14 cellular contexts compared by ENCODE assay signal in the genomic region with DNA sequence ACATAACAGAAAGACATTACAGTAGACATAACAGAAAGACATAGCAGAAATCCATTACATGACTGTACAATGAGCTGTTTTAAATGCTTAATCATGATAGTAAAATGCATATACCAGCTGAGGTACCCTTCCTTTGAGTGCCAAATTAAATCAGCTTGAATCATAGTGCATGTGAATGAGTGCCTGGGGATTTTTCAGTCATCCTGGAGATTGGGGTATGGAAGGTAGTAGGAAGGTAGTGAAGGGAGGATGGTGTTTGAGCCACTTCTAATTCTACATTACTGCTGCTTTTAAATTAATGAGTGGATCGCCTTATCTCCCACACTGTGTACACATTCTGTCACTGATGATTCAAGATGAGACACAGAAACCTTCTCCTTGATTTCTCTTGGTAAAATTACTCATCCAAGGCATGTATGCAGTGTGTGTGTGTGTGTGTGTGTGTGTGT.
DNase-seq lines count a peak whose midpoint lies in the region; ATAC-seq and TF ChIP-seq lines count a peak whose summit lies in the region.
"Had no signal": no experiment of that assay in that cellular context is flagged by ENCODE, and none has a peak within 500 bp of the region (broad histone marks: within the 10 kb centered on the region; RNA-seq: fewer than 3 reads in every experiment).

No MANE protein-coding gene starts in this region.

- H2BK15ac ChIP-seq in mesenchymal stem cell (ENCODE audit: low read depth, poor library complexity, severe bottlenecking), result no peak overlapping the region

- H2BK120ac ChIP-seq in mesenchymal stem cell (ENCODE audit: low read depth, low read length), result no peak overlapping the region

- H3K79me2 ChIP-seq in Karpas-422 (ENCODE audit: low read length), result no peaks in the 10 kb centered on the region
- no peaks in the 10 kb centered on the region for H3K79me2 ChIP-seq in mammary epithelial cell (ENCODE audit: insufficient read depth, low read length)

- no peaks in the 10 kb centered on the region for H3K36me3 ChIP-seq in Karpas-422 (ENCODE audit: insufficient read depth, low read length)
- H3K36me3 ChIP-seq in mammary epithelial cell (ENCODE audit: insufficient read depth, low read length), result no peaks in the 10 kb centered on the region
- no peaks in the 10 kb centered on the region for H3K36me3 ChIP-seq in mesenchymal stem cell (ENCODE audit: control insufficient read depth in 1 of 2, insufficient read depth in 2 of 2, low read depth in 1 of 2, low read length in 2 of 2)
- H3K36me3 ChIP-seq: neutrophil, spleen, suprapubic skin had no signal

- TF ChIP-seq CTCF in mammary epithelial cell (conservative IDR thresholded peaks at IDR 0.05 in 1 of 2, IDR thresholded peaks at IDR 0.05 in 1 of 2; ENCODE audit: extremely low read depth in 1 of 2, insufficient read depth in 1 of 2, low read depth in 1 of 2, low read length in 2 of 2), result no peak

- H4K8ac ChIP-seq in mesenchymal stem cell (ENCODE audit: low read length), result no peak overlapping the region

- no peak for ATAC-seq in Right ventricle myocardium inferior

- DNase-seq in Daoy (ENCODE audit: low read depth), result peak; percentile 87
- DNase-seq in Karpas-422, result no peak
- DNase-seq in mammary epithelial cell, result peak; percentile 71
- peak; percentile 88 for DNase-seq in mesenchymal stem cell
- DNase-seq in islet precursor cell, result no peak
- DNase-seq in iPS-NIHi7 (ENCODE audit: extremely low spot score), result no peak
- DNase-seq in SIG-M5 treated with dmso at 0.1 percent for 504 hours (lab: John Stamatoyannopoulos, UW; ENCODE audit: unreplicated experiment), result no peak
- no peak for DNase-seq in Right ventricle myocardium inferior (ENCODE audit: missing footprints)
- DNase-seq: activated CD4-positive, alpha-beta T cell treated with anti-CD3 and anti-CD28 coated beads, Interleukin-2, amount 50 U/mL, for 1 hour; aorta; Kasumi-1; spleen had no signal

- intact Hi-C loops in mammary epithelial cell (cut with micrococcal nuclease), result loop anchor here (2.0 kb wide), 1 partner anchor 74 kb away; no protein-coding TSS in a partner anchor
- intact Hi-C loops in Right ventricle myocardium inferior (cut with DNase I), result no loop called here

- dilution Hi-C loops in mammary epithelial cell (cut with HindIII; ENCODE audit: low sequenced_read_pairs), result no loop called here

- H3K23ac ChIP-seq in mesenchymal stem cell (ENCODE audit: low read length in 2 of 2), result no peak overlapping the region

- H3K9ac ChIP-seq in Karpas-422 (ENCODE audit: low read length), result no peak overlapping the region
- no peak overlapping the region for H3K9ac ChIP-seq in mammary epithelial cell (ENCODE audit: insufficient read depth, low read length)
- peak overlapping the region; percentile 39 for H3K9ac ChIP-seq in mesenchymal stem cell (ENCODE audit: low read length)

- H3K27me3 ChIP-seq in Karpas-422 (ENCODE audit: low read length) (no peaks in the 10 kb centered on the region), mammary epithelial cell (ENCODE audit: insufficient read depth, low read length) (no peaks in the 10 kb centered on the region), mesenchymal stem cell (ENCODE audit: control insufficient read depth in 1 of 2, insufficient read depth in 1 of 2, low read length in 2 of 2) (no peaks in the 10 kb centered on the region)
- H3K27me3 ChIP-seq: neutrophil, spleen, suprapubic skin had no signal

- no peak overlapping the region for H2BK12ac ChIP-seq in mesenchymal stem cell (ENCODE audit: low read length in 2 of 2)

- no peak overlapping the region for H2BK5ac ChIP-seq in mesenchymal stem cell (ENCODE audit: low read depth, low read length, poor library complexity, severe bottlenecking)

- no peak overlapping the region for H3K4ac ChIP-seq in mesenchymal stem cell (ENCODE audit: low read depth in 1 of 2, low read length in 2 of 2)

- peaks cover 4% of the 10 kb centered on the region; the same call in 1 of the 2 replicates for H3K9me3 ChIP-seq in Karpas-422 (ENCODE audit: low read length)
- no peaks in the 10 kb centered on the region for H3K9me3 ChIP-seq in mammary epithelial cell (replicated peaks; ENCODE audit: insufficient read depth, low read length)
- no peaks in the 10 kb centered on the region for H3K9me3 ChIP-seq in mesenchymal stem cell (ENCODE audit: control insufficient read depth, low read length)
- H3K9me3 ChIP-seq: neutrophil, suprapubic skin had no signal

- CTCF ChIA-PET in mammary epithelial cell (lab: Charles Lee; ENCODE audit: low non-redundant PET), result no interaction called here

- no peak overlapping the region for H3K4me3 ChIP-seq in Karpas-422 (ENCODE audit: low read length)
- no peak overlapping the region for H3K4me3 ChIP-seq in mammary epithelial cell (replicated peaks in 1 of 3; ENCODE audit: insufficient read depth in 1 of 3, low read depth in 2 of 3, low read length in 3 of 3)
- no peak overlapping the region for H3K4me3 ChIP-seq in mesenchymal stem cell (ENCODE audit: insufficient read depth in 1 of 2, low read depth in 1 of 2, low read length in 2 of 2)
- H3K4me3 ChIP-seq: spleen, suprapubic skin had no signal

- in situ Hi-C loops in mammary epithelial cell (cut with MboI; ENCODE audit: low sequenced_read_pairs in 2 of 2), result no loop called here

- no peaks in the 10 kb centered on the region for H3K9me2 ChIP-seq in Karpas-422 (replicated peaks; ENCODE audit: insufficient read depth, low read length)

- H3K4me1 ChIP-seq in Karpas-422 (ENCODE audit: low read length) (no peaks in the 10 kb centered on the region; the same call in 1 of the 2 replicates), mammary epithelial cell (ENCODE audit: insufficient read depth, low read length) (peaks cover 20% of the 10 kb centered on the region), mesenchymal stem cell (ENCODE audit: control insufficient read depth, insufficient read depth, low read depth, low read length) (peaks cover 2% of the 10 kb centered on the region)
- H3K4me1 ChIP-seq: spleen, suprapubic skin had no signal

- no TSS peak for BruUV-seq in mammary epithelial cell (replicated peaks; lab: Mats Ljungman, UMichigan)

- H3K18ac ChIP-seq in mesenchymal stem cell (ENCODE audit: low read depth in 1 of 2, low read length in 2 of 2), result no peak overlapping the region

- H2AK5ac ChIP-seq in mesenchymal stem cell (ENCODE audit: low read length, severe bottlenecking), result no peak overlapping the region

- H3K14ac ChIP-seq in mesenchymal stem cell (ENCODE audit: low read length in 2 of 2), result no peak overlapping the region

- H4K91ac ChIP-seq in mesenchymal stem cell (ENCODE audit: low read length), result no peak overlapping the region

- H3K27ac ChIP-seq in Karpas-422 (ENCODE audit: low read length) (no peak overlapping the region), mammary epithelial cell (ENCODE audit: insufficient read depth, low read depth, low read length) (peak overlapping the region; percentile 72), mesenchymal stem cell (ENCODE audit: low read length, poor library complexity, severe bottlenecking) (peak overlapping the region; percentile 37)
- H3K27ac ChIP-seq: neutrophil, spleen, suprapubic skin had no signal

- H3K4me2 ChIP-seq in Karpas-422 (ENCODE audit: low read depth, low read length, poor library complexity, severe bottlenecking) (no peak overlapping the region), mammary epithelial cell (ENCODE audit: insufficient read depth, low read depth, low read length) (peak overlapping the region; percentile 6), mesenchymal stem cell (ENCODE audit: low read length, poor library complexity, severe bottlenecking) (no peak overlapping the region)

- H4K20me1 ChIP-seq in Karpas-422 (ENCODE audit: insufficient read depth, low read depth, low read length) (no peaks in the 10 kb centered on the region), mammary epithelial cell (ENCODE audit: insufficient read depth, low read length) (no peaks in the 10 kb centered on the region)

- 67% methylated on average over 1 of the region's 1 CpG for WGBS in mammary epithelial cell (ENCODE audit: low coverage, missing lambda C conversion rate)
- WGBS in mesenchymal stem cell, result no CpG with 5 or more reads among the region's 1 CpG

- no peaks in the 10 kb centered on the region for H3K79me1 ChIP-seq in mesenchymal stem cell (replicated peaks; ENCODE audit: low read length, poor library complexity, severe bottlenecking)

- peak overlapping the region; percentile 79 for H2AFZ ChIP-seq in Karpas-422 (ENCODE audit: low read length)
- H2AFZ ChIP-seq in mammary epithelial cell (ENCODE audit: low read depth, low read length), result peak overlapping the region; percentile 22
- H2AFZ ChIP-seq in mesenchymal stem cell (ENCODE audit: low read depth, low read length), result no peak overlapping the region

Comparison
In these comparisons a context has a peak if more than half of its experiments do, and no peak if none do; other contexts are left out.
1. DNase-seq: peak in Daoy (single experiment), mammary epithelial cell (single experiment) and mesenchymal stem cell (single experiment); none in Karpas-422 (single experiment), islet precursor cell (single experiment), iPS-NIHi7 (single experiment), SIG-M5 treated with dmso at 0.1 percent for 504 hours (single experiment) and Right ventricle myocardium inferior (single experiment).